1 cellular context compared by ENCODE assay signal in genomic region chr7:101159696-101160674, GRCh38.
TF ChIP-seq lines count a peak whose summit lies in the region.

No MANE protein-coding gene starts in this region.

TF ChIP-seq in GM12878, 131 proteins besides CTCF, POLR2A, EP300 and RAD21:
- TF ChIP-seq TCF3 (IDR thresholded peaks at IDR 0.05; ENCODE audit: borderline replicate concordance, insufficient read depth, low read depth, low read length) (no peak), BCL3 (IDR thresholded peaks at IDR 0.05; ENCODE audit: borderline replicate concordance, insufficient read depth, low read depth, low read length, poor library complexity, severe bottlenecking) (peak; percentile 51), POLR2AphosphoS5 (IDR thresholded peaks at IDR 0.05; ENCODE audit: low read length) (no peak), SP1 (IDR thresholded peaks at IDR 0.05; ENCODE audit: low read depth, low read length) (no peak), DPF2 (IDR thresholded peaks at IDR 0.05) (no peak), USF1 (IDR thresholded peaks at IDR 0.05; ENCODE audit: borderline replicate concordance, extremely low read length, insufficient read depth, low read depth, low read length) (no peak), ATF2 (IDR thresholded peaks at IDR 0.05; ENCODE audit: low read length) (no peak)
